Comparison of ENCODE assay signal across 18 cellular contexts in genomic region chr2:242011991-242012764, GRCh38.
DNase-seq lines count a peak whose midpoint lies in the region; ATAC-seq, FAIRE-seq and TF ChIP-seq lines count a peak whose summit lies in the region.
"Had no signal": no experiment of that assay in that cellular context is flagged by ENCODE, and none has a peak within 500 bp of the region (broad histone marks: within the 10 kb centered on the region; RNA-seq: fewer than 3 reads in every experiment).

No MANE protein-coding gene starts in this region.

- no peak overlapping the region for H2BK12ac ChIP-seq in neuronal stem cell (ENCODE audit: low read length)

- H2BK120ac ChIP-seq in neuronal stem cell (ENCODE audit: low read depth, low read length), result no peak overlapping the region

- H3K27me3 Mint-ChIP-seq in IgD-negative memory B cell (no peaks in the 10 kb centered on the region), Calu3 (ENCODE audit: unreplicated experiment) (peaks cover 31% of the 10 kb centered on the region)
- no peaks in the 10 kb centered on the region for H3K27me3 Mint-ChIP-seq in T-helper 2 cell treated with Interferon-gamma antibody and Interleukin-4, amounts not matched to agents 5 μg/mL and 100 μg/mL, for 36 hours (ENCODE audit: low read depth)
- H3K27me3 Mint-ChIP-seq in activated CD4-positive, alpha-beta T cell treated with anti-CD3 and anti-CD28 coated beads, Interleukin-2, amount 10 ng/mL, durations not matched to agents 24 days and 14 days, result peaks cover 8% of the 10 kb centered on the region

- H3K36me3 ChIP-seq in neuronal stem cell (replicated peaks in 1 of 2; ENCODE audit: control insufficient read depth in 2 of 2, insufficient read depth in 2 of 2, low read length in 2 of 2), result no peaks in the 10 kb centered on the region
- H3K36me3 ChIP-seq: brain microvascular endothelial cell had no signal

- H3K9me3 Mint-ChIP-seq in IgD-negative memory B cell (no peaks in the 10 kb centered on the region), Calu3 (ENCODE audit: low read depth, unreplicated experiment) (no peaks in the 10 kb centered on the region)
- no peaks in the 10 kb centered on the region for H3K9me3 Mint-ChIP-seq in T-helper 2 cell treated with Interferon-gamma antibody and Interleukin-4, amounts not matched to agents 5 μg/mL and 100 μg/mL, for 36 hours
- H3K9me3 Mint-ChIP-seq in activated CD4-positive, alpha-beta T cell treated with anti-CD3 and anti-CD28 coated beads, Interleukin-2, amount 10 ng/mL, durations not matched to agents 24 days and 14 days, result no peaks in the 10 kb centered on the region
- H3K9me3 Mint-ChIP-seq: activated T-cell treated with anti-CD3 and anti-CD28 coated beads, Interleukin-2, amount 50 U/mL, for 72 hours; natural killer cell treated with Interleukin-12 subunit alpha and Interleukin-12 subunit beta and Interleukin-15 and Interleukin-18, amount 100 ng/mL, for 72 hours had no signal

- H3K18ac ChIP-seq in neuronal stem cell (ENCODE audit: low read length), result no peak overlapping the region

- 67% methylated on average over 35 of the region's 40 CpGs for WGBS in A549 (ENCODE audit: missing lambda C conversion rate)
- WGBS in neuronal stem cell (ENCODE audit: extremely low coverage in 2 of 2, insufficient read length in 2 of 2, insufficient replicate concordance in 1 of 2), 2 donors, result no CpG with 5 or more reads among the region's 40 CpGs

- no peak for TF ChIP-seq POLR2A in A549 (IDR thresholded peaks at IDR 0.05; ENCODE audit: low read length)

- POLR2A ChIA-PET in A549 (lab: Yijun Ruan, JAX), result no interaction called here

- H2AK5ac ChIP-seq in neuronal stem cell (ENCODE audit: low read depth, low read length), result no peak overlapping the region

- no peak overlapping the region for H2BK5ac ChIP-seq in neuronal stem cell (ENCODE audit: low read length)

- no peak for DNase-seq in A549 (ENCODE audit: low read depth in 1 of 2, low spot score in 1 of 2)
- peak; percentile 27 for DNase-seq in amniotic epithelial cell (ENCODE audit: low read depth)
- no peak for DNase-seq in neuronal stem cell (ENCODE audit: low spot score)
- no peak for DNase-seq in Calu3
- no peak for DNase-seq in T-helper 2 cell treated with Interferon-gamma antibody and Interleukin-4, amounts not matched to agents 5 μg/mL and 100 μg/mL, for 36 hours (ENCODE audit: low spot score)
- DNase-seq in activated CD4-positive, alpha-beta T cell treated with anti-CD3 and anti-CD28 coated beads, Interleukin-2, amount 10 ng/mL, durations not matched to agents 24 days and 14 days, result no peak
- no peak for DNase-seq in HK-2 (ENCODE audit: unreplicated experiment)
- DNase-seq: activated T-cell treated with anti-CD3 and anti-CD28 coated beads, Interleukin-2, amount 50 U/mL, for 72 hours; brain microvascular endothelial cell; cortex of kidney; KBM-7; NCI-H1092; NCI-H524 treated with DMSO at 0.1 percent for 48 hours; PC-3; stimulated activated CD4-positive, alpha-beta T cell treated with anti-CD3 and anti-CD28 coated beads, Interleukin-2, amount 100 ng/mL, for 48 hours had no signal

- H3K9me3 ChIP-seq in A549, result no peaks in the 10 kb centered on the region
- peaks cover 0 to 3% of the 10 kb centered on the region in 2 donors for H3K9me3 ChIP-seq in neuronal stem cell (replicated peaks in 1 of 2; ENCODE audit: control insufficient read depth in 2 of 2, insufficient read depth in 1 of 2, low read depth in 1 of 2, low read length in 2 of 2)

- H2BK15ac ChIP-seq in neuronal stem cell (ENCODE audit: low read length), result no peak overlapping the region

- H3K4me1 ChIP-seq in A549 (no peaks in the 10 kb centered on the region), neuronal stem cell (ENCODE audit: control insufficient read depth in 2 of 2, insufficient read depth in 1 of 2, low read depth in 1 of 2, low read length in 2 of 2) (no peaks in the 10 kb centered on the region)

- peak; percentile 28 to 45; a peak in 5 of 6 replicates for ATAC-seq in A549
- ATAC-seq: PC-3 had no signal

- H3K79me1 ChIP-seq in neuronal stem cell (ENCODE audit: low read depth, low read length), result no peaks in the 10 kb centered on the region

- no peak for FAIRE-seq in A549 (lab: Jason Lieb, UNC)

- H3K23ac ChIP-seq in neuronal stem cell (ENCODE audit: low read depth, low read length, poor library complexity), result no peak overlapping the region

- H3K27ac ChIP-seq in A549 (no peak overlapping the region), neuronal stem cell (replicated peaks; ENCODE audit: low read length) (no peak overlapping the region)
- H3K27ac ChIP-seq: brain microvascular endothelial cell, skin epidermis had no signal

- no peak for TF ChIP-seq EP300 in A549 (IDR thresholded peaks at IDR 0.05)

- TF ChIP-seq CTCF in A549 (IDR thresholded peaks at IDR 0.05) (no peak), Calu3 (IDR thresholded peaks at IDR 0.05; ENCODE audit: unreplicated experiment) (no peak)

- H4K91ac ChIP-seq in neuronal stem cell (ENCODE audit: low read depth, low read length, poor library complexity), result no peak overlapping the region

- no peaks in the 10 kb centered on the region for H3K36me3 Mint-ChIP-seq in IgD-negative memory B cell
- H3K36me3 Mint-ChIP-seq in Calu3 (ENCODE audit: insufficient read depth, unreplicated experiment), result no peaks in the 10 kb centered on the region
- H3K36me3 Mint-ChIP-seq in T-helper 2 cell treated with Interferon-gamma antibody and Interleukin-4, amounts not matched to agents 5 μg/mL and 100 μg/mL, for 36 hours (ENCODE audit: low read depth), result no peaks in the 10 kb centered on the region
- H3K36me3 Mint-ChIP-seq in activated CD4-positive, alpha-beta T cell treated with anti-CD3 and anti-CD28 coated beads, Interleukin-2, amount 10 ng/mL, durations not matched to agents 24 days and 14 days (ENCODE audit: low read depth), result no peaks in the 10 kb centered on the region
- H3K36me3 Mint-ChIP-seq: natural killer cell treated with Interleukin-12 subunit alpha and Interleukin-12 subunit beta and Interleukin-15 and Interleukin-18, amount 100 ng/mL, for 72 hours had no signal

- intact Hi-C loops in Calu3 (cut with micrococcal nuclease; ENCODE audit: unreplicated experiment), result loop anchor here (5.0 kb wide), 1 partner anchor 50 kb away; no protein-coding TSS in a partner anchor
- intact Hi-C loops in activated CD4-positive, alpha-beta T cell treated with anti-CD3 and anti-CD28 coated beads, Interleukin-2, amount 10 ng/mL, durations not matched to agents 24 days and 14 days (cut with micrococcal nuclease), result no loop called here

- H3K27me3 ChIP-seq in neuronal stem cell (ENCODE audit: control insufficient read depth in 3 of 3, insufficient read depth in 3 of 3, low read depth in 1 of 3, low read length in 3 of 3), result no peaks in the 10 kb centered on the region
- H3K27me3 ChIP-seq: brain microvascular endothelial cell had no signal

- H3K4ac ChIP-seq in neuronal stem cell (ENCODE audit: low read length), result no peak overlapping the region

- peaks cover 4 to 15% (median 15%) of the 10 kb centered on the region in 3 donors for H3K4me1 Mint-ChIP-seq in IgD-negative memory B cell
- no peaks in the 10 kb centered on the region for H3K4me1 Mint-ChIP-seq in Calu3 (ENCODE audit: low read depth, unreplicated experiment)
- H3K4me1 Mint-ChIP-seq in T-helper 2 cell treated with Interferon-gamma antibody and Interleukin-4, amounts not matched to agents 5 μg/mL and 100 μg/mL, for 36 hours (ENCODE audit: low read depth), result peaks cover 5% of the 10 kb centered on the region
- peaks cover 11% of the 10 kb centered on the region for H3K4me1 Mint-ChIP-seq in activated CD4-positive, alpha-beta T cell treated with anti-CD3 and anti-CD28 coated beads, Interleukin-2, amount 10 ng/mL, durations not matched to agents 24 days and 14 days

- BruUV-seq in Calu3 (replicated peaks; lab: Mats Ljungman, UMichigan), result no TSS peak

- H3K27ac Mint-ChIP-seq in IgD-negative memory B cell, result peak overlapping the region in 2 of 3 donors; percentile 63 to 96
- no peak overlapping the region for H3K27ac Mint-ChIP-seq in Calu3 (ENCODE audit: unreplicated experiment)
- no peak overlapping the region for H3K27ac Mint-ChIP-seq in T-helper 2 cell treated with Interferon-gamma antibody and Interleukin-4, amounts not matched to agents 5 μg/mL and 100 μg/mL, for 36 hours
- no peak overlapping the region for H3K27ac Mint-ChIP-seq in activated CD4-positive, alpha-beta T cell treated with anti-CD3 and anti-CD28 coated beads, Interleukin-2, amount 10 ng/mL, durations not matched to agents 24 days and 14 days
- H3K27ac Mint-ChIP-seq: activated T-cell treated with anti-CD3 and anti-CD28 coated beads, Interleukin-2, amount 50 U/mL, for 72 hours; natural killer cell treated with Interleukin-12 subunit alpha and Interleukin-12 subunit beta and Interleukin-15 and Interleukin-18, amount 100 ng/mL, for 72 hours had no signal

- H3K4me3 Mint-ChIP-seq in IgD-negative memory B cell (peak overlapping the region in 1 of 4 donors; percentile 41), Calu3 (ENCODE audit: low read depth, unreplicated experiment) (no peak overlapping the region)
- no peak overlapping the region for H3K4me3 Mint-ChIP-seq in T-helper 2 cell treated with Interferon-gamma antibody and Interleukin-4, amounts not matched to agents 5 μg/mL and 100 μg/mL, for 36 hours
- H3K4me3 Mint-ChIP-seq in activated CD4-positive, alpha-beta T cell treated with anti-CD3 and anti-CD28 coated beads, Interleukin-2, amount 10 ng/mL, durations not matched to agents 24 days and 14 days, result no peak overlapping the region
- H3K4me3 Mint-ChIP-seq: activated T-cell treated with anti-CD3 and anti-CD28 coated beads, Interleukin-2, amount 50 U/mL, for 72 hours; natural killer cell treated with Interleukin-12 subunit alpha and Interleukin-12 subunit beta and Interleukin-15 and Interleukin-18, amount 100 ng/mL, for 72 hours had no signal

- H3K4me3 ChIP-seq in A549 (no peak overlapping the region), neuronal stem cell (ENCODE audit: low read length in 2 of 2) (no peak overlapping the region)
- H3K4me3 ChIP-seq: skin epidermis had no signal

- CTCF ChIA-PET in A549 (lab: Yijun Ruan, JAX), result interaction anchor here (1.2 kb wide), 1 partner anchor 11 kb away, joined by 3 read pairs; no protein-coding TSS in a partner anchor
- CTCF ChIA-PET in Calu3 (lab: Charles Lee), result no interaction called here

- H3K4me2 ChIP-seq in A549, result no peak overlapping the region
- no peak overlapping the region for H3K4me2 ChIP-seq in neuronal stem cell (ENCODE audit: insufficient read depth, low read length, poor library complexity, severe bottlenecking)

- no peak overlapping the region for H3K14ac ChIP-seq in neuronal stem cell (ENCODE audit: low read length)

- no peak overlapping the region for H4K8ac ChIP-seq in neuronal stem cell (ENCODE audit: low read depth, low read length)

- no peak for TF ChIP-seq RAD21 in A549 (conservative IDR thresholded peaks at IDR 0.05 in 1 of 2, IDR thresholded peaks at IDR 0.05 in 1 of 2)

- H3K9ac ChIP-seq in neuronal stem cell (ENCODE audit: low read depth, low read length, poor library complexity), result peak overlapping the region; percentile 50

- H2AFZ ChIP-seq in neuronal stem cell (ENCODE audit: low read length), result no peak overlapping the region

TF ChIP-seq in A549, 52 proteins besides CTCF, POLR2A, EP300 and RAD21:
- TF ChIP-seq MAZ (IDR thresholded peaks at IDR 0.05; ENCODE audit: borderline replicate concordance, low read depth, low read length), result no peak

Comparison
In these comparisons a context has a peak if more than half of its experiments do, and no peak if none do; other contexts are left out.
1. H3K27ac Mint-ChIP-seq: peak in IgD-negative memory B cell (2 of 3); none in Calu3 (single experiment), T-helper 2 cell treated with Interferon-gamma antibody and Interleukin-4, amounts not matched to agents 5 μg/mL and 100 μg/mL, for 36 hours (single experiment) and activated CD4-positive, alpha-beta T cell treated with anti-CD3 and anti-CD28 coated beads, Interleukin-2, amount 10 ng/mL, durations not matched to agents 24 days and 14 days (single experiment).